ENCODE assay signal across 8 cellular contexts in genomic region chr17:75394332-75394918, GRCh38. TPM values are rescaled to one million over a fixed set of nuclear protein-coding genes. Genes with fewer than 3 reads are reported as not detected.
A peak's percentile ranks its signal among the peaks of the same experiment; 100 is the strongest.
DNase-seq lines count a peak whose midpoint lies in the region; ATAC-seq and TF ChIP-seq lines count a peak whose summit lies in the region.

No MANE protein-coding gene starts in this region.

- peak overlapping the region; percentile 83 for H3K27ac ChIP-seq in colonic mucosa

- peak overlapping the region; percentile 99 for H3K4me3 Mint-ChIP-seq in natural killer cell treated with Interleukin-12 subunit alpha and Interleukin-12 subunit beta and Interleukin-15 and Interleukin-18, amount 100 ng/mL, for 72 hours

- H3K4me1 Mint-ChIP-seq in natural killer cell treated with Interleukin-12 subunit alpha and Interleukin-12 subunit beta and Interleukin-15 and Interleukin-18, amount 100 ng/mL, for 72 hours (ENCODE audit: low read depth in 2 of 2) = peaks cover 61 to 64% of the 10 kb centered on the region in 2 donors

- no peaks in the 10 kb centered on the region for H3K9me3 Mint-ChIP-seq in natural killer cell treated with Interleukin-12 subunit alpha and Interleukin-12 subunit beta and Interleukin-15 and Interleukin-18, amount 100 ng/mL, for 72 hours

- H3K27ac Mint-ChIP-seq in natural killer cell treated with Interleukin-12 subunit alpha and Interleukin-12 subunit beta and Interleukin-15 and Interleukin-18, amount 100 ng/mL, for 72 hours = peak overlapping the region; percentile 83 to 96

- DNase-seq in NCI-H510A treated with DMSO at 0.1 percent for 48 hours (lab: John Stamatoyannopoulos, UW) (peak; percentile 66), NCI-H510A (lab: John Stamatoyannopoulos, UW) (no peak), NCI-H146 (lab: John Stamatoyannopoulos, UW) (peak; percentile 46), colonic mucosa (no peak), COLO829 (ENCODE audit: low spot score) (no peak), MV-4-11 (lab: John Stamatoyannopoulos, UW) (no peak)
- DNase-seq in natural killer cell treated with Interleukin-12 subunit alpha and Interleukin-12 subunit beta and Interleukin-15 and Interleukin-18, amount 100 ng/mL, for 72 hours (ENCODE audit: low spot score) = no peak
- DNase-seq in activated CD4-positive, alpha-beta T cell treated with anti-CD3 and anti-CD28 coated beads for 1 hour = no peak

- peak overlapping the region; percentile 48 for H3K4me3 ChIP-seq in colonic mucosa

- TF ChIP-seq CTCF in colonic mucosa (IDR thresholded peaks at IDR 0.05) = no peak

- H3K36me3 ChIP-seq in colonic mucosa = no peaks in the 10 kb centered on the region

- peaks cover 10% of the 10 kb centered on the region for H3K4me1 ChIP-seq in colonic mucosa

- intact Hi-C loops in colonic mucosa (cut with DNase I) = no loop called here

- no peaks in the 10 kb centered on the region for H3K27me3 ChIP-seq in colonic mucosa

- ATAC-seq in natural killer cell treated with Interleukin-12 subunit alpha and Interleukin-12 subunit beta and Interleukin-15 and Interleukin-18, amount 100 ng/mL, for 72 hours = no peak

- no peaks in the 10 kb centered on the region for H3K27me3 Mint-ChIP-seq in natural killer cell treated with Interleukin-12 subunit alpha and Interleukin-12 subunit beta and Interleukin-15 and Interleukin-18, amount 100 ng/mL, for 72 hours

- peaks cover 15% of the 10 kb centered on the region for H3K36me3 Mint-ChIP-seq in natural killer cell treated with Interleukin-12 subunit alpha and Interleukin-12 subunit beta and Interleukin-15 and Interleukin-18, amount 100 ng/mL, for 72 hours

- peak overlapping the region; percentile 77 to 90 for H3K9ac ChIP-seq in colonic mucosa (ENCODE audit: low read depth in 2 of 2, low read length in 2 of 2)

- no peaks in the 10 kb centered on the region for H3K9me3 ChIP-seq in colonic mucosa

RNA-seq across cellular contexts. Expression of gene GRB2, which starts 11.1 kb away (rescaled TPM):
- 100 to 1,000 TPM; 117 to 126 TPM for total RNA-seq in colonic mucosa
- 100 to 1,000 TPM; 198 to 235 TPM for total RNA-seq in natural killer cell treated with Interleukin-12 subunit alpha and Interleukin-12 subunit beta and Interleukin-15 and Interleukin-18, amount 100 ng/mL, for 72 hours

Comparison
In these comparisons a context has a peak if more than half of its experiments do, and no peak if none do; other contexts are left out.
1. DNase-seq: peak in NCI-H510A treated with DMSO at 0.1 percent for 48 hours (single experiment) and NCI-H146 (single experiment); none in NCI-H510A (single experiment), colonic mucosa (single experiment), natural killer cell treated with Interleukin-12 subunit alpha and Interleukin-12 subunit beta and Interleukin-15 and Interleukin-18, amount 100 ng/mL, for 72 hours (single experiment), COLO829 (single experiment), MV-4-11 (single experiment) and activated CD4-positive, alpha-beta T cell treated with anti-CD3 and anti-CD28 coated beads for 1 hour (single experiment).